Comparison of ENCODE assay signal across 8 cellular contexts in the genomic region with DNA sequence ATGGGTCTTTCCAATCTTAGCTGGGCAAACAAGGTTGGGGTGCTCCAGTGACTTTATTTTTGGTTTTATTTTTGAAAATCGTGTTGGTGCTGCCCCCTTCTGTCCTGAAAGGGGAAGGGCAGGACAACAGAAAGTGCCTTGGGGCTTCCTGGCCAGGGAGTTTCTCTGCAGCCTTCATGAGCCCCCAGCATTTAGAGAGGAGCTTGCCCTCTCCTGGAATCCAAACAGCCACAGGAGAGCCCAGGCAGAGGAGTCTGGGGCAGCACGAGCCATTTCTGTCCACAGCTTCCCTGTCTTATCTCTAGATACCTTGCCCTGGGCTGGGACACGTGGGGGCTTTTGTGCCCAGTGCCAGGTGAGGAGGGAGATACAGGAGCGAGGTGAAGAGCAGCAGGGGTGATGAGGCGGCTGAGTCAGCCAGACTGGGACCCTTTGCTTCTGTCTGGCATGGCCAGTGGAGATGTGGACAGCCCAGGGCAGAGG. TPM values are rescaled to one million over a fixed set of nuclear protein-coding genes. Genes with fewer than 3 reads are reported as not detected.
A peak's percentile ranks its signal among the peaks of the same experiment; 100 is the strongest.
DNase-seq lines count a peak whose midpoint lies in the region; ATAC-seq, FAIRE-seq and TF ChIP-seq lines count a peak whose summit lies in the region.

No MANE protein-coding gene starts in this region.

- H3K27me3 ChIP-seq in GM06990 (replicated peaks; ENCODE audit: control insufficient read depth, insufficient read depth, low read length) = no peaks in the 10 kb centered on the region

- no peak overlapping the region for H3K4me3 ChIP-seq in GM06990 (replicated peaks; ENCODE audit: low read depth, low read length)

- H3K36me3 ChIP-seq in GM06990 (ENCODE audit: control insufficient read depth, insufficient read depth, low read length) = peaks cover 18% of the 10 kb centered on the region

- intact Hi-C loops in sciatic nerve (cut with DNase I) = loop anchor here (10.0 kb wide), 1 partner anchor 149 kb away; no protein-coding TSS in a partner anchor

- peak; percentile 85 for FAIRE-seq in A204.1 (lab: Jason Lieb, UNC)

- peak; percentile 82 for TF ChIP-seq CTCF in GM06990 (IDR thresholded peaks at IDR 0.05; ENCODE audit: insufficient read depth, low read length, poor library complexity, severe bottlenecking)

- ATAC-seq in sciatic nerve (no peak), GM18861 (IDR thresholded peaks at IDR 0.05; ENCODE audit: unreplicated experiment) (no peak), HG03135 (IDR thresholded peaks at IDR 0.05; ENCODE audit: unreplicated experiment) (no peak)

- DNase-seq in GM06990 (ENCODE audit: extremely low read depth, insufficient read length) (no peak), NCI-H2171 (lab: John Stamatoyannopoulos, UW) (peak; percentile 85), foreskin melanocyte (peak; percentile 36), sciatic nerve (ENCODE audit: low spot score) (peak; percentile 59)
- peak; percentile 42 to 46 for DNase-seq in activated T-cell treated with anti-CD3 and anti-CD28 coated beads, Interleukin-2, amount 50 U/mL, for 48 hours

RNA-seq across cellular contexts. Expression of a gene that starts 4.4 kb away (rescaled TPM):
- 117 TPM for total RNA-seq in sciatic nerve

RNA-seq across cellular contexts. Expression of a gene that starts 15.3 kb away (rescaled TPM):
- total RNA-seq in sciatic nerve = 4.5 TPM

RNA-seq across cellular contexts. Expression of a gene that starts 16.7 kb away (rescaled TPM):
- 43.8 TPM for total RNA-seq in sciatic nerve

RNA-seq across cellular contexts. Expression of a gene that starts 21.2 kb away (rescaled TPM):
- total RNA-seq in sciatic nerve = 628 TPM

RNA-seq across cellular contexts. Expression of a gene that starts 52.9 kb away (rescaled TPM):
- total RNA-seq in sciatic nerve = 662 TPM
